ENCODE assay signal across 19 cellular contexts in genomic region chr17:82722341-82723013, GRCh38. TPM values are rescaled to one million over a fixed set of nuclear protein-coding genes. Genes with fewer than 3 reads are reported as not detected.
DNase-seq lines count a peak whose midpoint lies in the region; TF ChIP-seq lines count a peak whose summit lies in the region.
"Had no signal": no experiment of that assay in that cellular context is flagged by ENCODE, and none has a peak within 500 bp of the region (broad histone marks: within the 10 kb centered on the region; RNA-seq: fewer than 3 reads in every experiment).

No MANE protein-coding gene starts in this region.

- POLR2A ChIA-PET in HEK293 (lab: Yijun Ruan, JAX) = no interaction called here
- POLR2A ChIA-PET in OCI-LY7 (lab: Charles Lee) = interaction anchor here (0.6 kb wide), 1 partner anchor 23 kb away, joined by 5 read pairs; no protein-coding TSS in a partner anchor

- no peaks in the 10 kb centered on the region for H3F3A ChIP-seq in neural progenitor cell (ENCODE audit: low read depth)

- H3K4me3 ChIP-seq in HEK293 (ENCODE audit: low read depth, low read length) (no peak overlapping the region), neural progenitor cell (no peak overlapping the region), OCI-LY7 (ENCODE audit: low read depth, low read length, poor library complexity, severe bottlenecking) (no peak overlapping the region), SJCRH30 (no peak overlapping the region), thyroid gland (replicated peaks in 1 of 3) (no peak overlapping the region)
- H3K4me3 ChIP-seq: GM23248, HAP-1 had no signal

- CTCF ChIA-PET in HEK293 (lab: Yijun Ruan, JAX) (interaction anchor here (0.6 to 1.4 kb wide), 3 partner anchors 11 to 563 kb away, joined by 3 to 6 read pairs (median 3); no protein-coding TSS in a partner anchor), OCI-LY7 (lab: Charles Lee; ENCODE audit: unreplicated experiment) (no interaction called here)

- 0 out of 2 replicates have a peak, but pooled peaks cover 4% of the 10 kb centered on the region for H3K4me1 ChIP-seq in HEK293 (ENCODE audit: control insufficient read depth, insufficient read depth, low read length)
- no peaks in the 10 kb centered on the region for H3K4me1 ChIP-seq in neural progenitor cell
- H3K4me1 ChIP-seq in OCI-LY7 (ENCODE audit: insufficient read depth, low read length, poor library complexity, severe bottlenecking) = peaks cover 17% of the 10 kb centered on the region
- H3K4me1 ChIP-seq in SJCRH30 = peaks cover 3% of the 10 kb centered on the region; the same call in 1 of the 2 replicates
- H3K4me1 ChIP-seq in thyroid gland = peaks cover 5 to 7% of the 10 kb centered on the region in 2 donors

- peaks cover 9% of the 10 kb centered on the region for H3K79me2 ChIP-seq in neural progenitor cell (ENCODE audit: low read depth)
- H3K79me2 ChIP-seq in OCI-LY7 (ENCODE audit: insufficient read depth, low read depth, low read length) = peaks cover 8% of the 10 kb centered on the region

- H3K27me3 Mint-ChIP-seq in endothelial cell (ENCODE audit: unreplicated experiment) = peaks cover 2% of the 10 kb centered on the region
- peaks cover 3% of the 10 kb centered on the region for H3K27me3 Mint-ChIP-seq in neural progenitor cell (ENCODE audit: insufficient read depth, low read depth)
- H3K27me3 Mint-ChIP-seq: IgD-negative memory B cell had no signal

- H3K27ac ChIP-seq in HEK293 (ENCODE audit: extremely low read depth, low read depth, low read length) = no peak overlapping the region
- no peak overlapping the region for H3K27ac ChIP-seq in neural progenitor cell
- H3K27ac ChIP-seq in OCI-LY7 (ENCODE audit: low read depth, low read length, poor library complexity, severe bottlenecking) = no peak overlapping the region
- no peak overlapping the region for H3K27ac ChIP-seq in SJCRH30
- H3K27ac ChIP-seq in thyroid gland = no peak overlapping the region
- H3K27ac ChIP-seq: GM23248 had no signal

- H3K27me3 ChIP-seq in neural progenitor cell (no peaks in the 10 kb centered on the region), SJCRH30 (no peaks in the 10 kb centered on the region), thyroid gland (no peaks in the 10 kb centered on the region)

- TF ChIP-seq CTCF in HEK293 (tag by site-specific recombination; IDR thresholded peaks at IDR 0.05) (no peak), endothelial cell (IDR thresholded peaks at IDR 0.05; ENCODE audit: unreplicated experiment) (no peak), neural progenitor cell (IDR thresholded peaks at IDR 0.05) (no peak), OCI-LY7 (conservative IDR thresholded peaks at IDR 0.05; ENCODE audit: low read length) (no peak), thyroid gland (IDR thresholded peaks at IDR 0.05) (no peak)

- H3K9me2 ChIP-seq in OCI-LY7 (ENCODE audit: insufficient read depth, low read length) = no peaks in the 10 kb centered on the region

- H4K20me1 ChIP-seq in neural progenitor cell (ENCODE audit: low read depth) (peaks cover 9% of the 10 kb centered on the region), OCI-LY7 (ENCODE audit: insufficient read depth, low read length) (peaks cover 4% of the 10 kb centered on the region; the same call in 1 of the 2 replicates)

- H2AFZ ChIP-seq in neural progenitor cell (replicated peaks) (no peak overlapping the region), OCI-LY7 (ENCODE audit: low read length) (no peak overlapping the region)
- H2AFZ ChIP-seq: GM23248 had no signal

- H3K36me3 Mint-ChIP-seq in endothelial cell (ENCODE audit: low read depth, unreplicated experiment) (peaks cover 34% of the 10 kb centered on the region), neural progenitor cell (peaks cover 28% of the 10 kb centered on the region)

- BruUV-seq in OCI-LY7 (replicated peaks; lab: Mats Ljungman, UMichigan) = no TSS peak

- H3K4me1 Mint-ChIP-seq in endothelial cell (ENCODE audit: unreplicated experiment) (peaks cover 6% of the 10 kb centered on the region), neural progenitor cell (peaks cover 8% of the 10 kb centered on the region)

- no peak for DNase-seq in endothelial cell (ENCODE audit: low spot score)
- no peak for DNase-seq in neural progenitor cell (ENCODE audit: low spot score)
- no peak for DNase-seq in C1 segment of cervical spinal cord (lab: John Stamatoyannopoulos, UW)
- no peak for DNase-seq in OCI-LY7 (ENCODE audit: low spot score)
- DNase-seq in SJCRH30 = no peak
- no peak for DNase-seq in thyroid gland
- DNase-seq: Calu3, DND-41, GM23248, NCI-H1048, NCI-H1417, NCI-H1694, NCI-H2029 treated with DMSO at 0.1 percent for 48 hours, NCI-H446 treated with DMSO at 0.1 percent for 48 hours, NCI-H526 treated with DMSO at 0.1 percent for 48 hours, SIG-M5 had no signal

- H3K9me3 Mint-ChIP-seq in endothelial cell (ENCODE audit: unreplicated experiment) (no peaks in the 10 kb centered on the region), neural progenitor cell (no peaks in the 10 kb centered on the region)
- H3K9me3 Mint-ChIP-seq: IgD-negative memory B cell had no signal

- intact Hi-C loops in OCI-LY7 (cut with micrococcal nuclease; ENCODE audit: unreplicated experiment) = no loop called here
- intact Hi-C loops in thyroid gland (cut with DNase I) = no loop called here

- whole genome bisulfite sequencing in thyroid gland, 2 donors = 88 to 91% methylated on average over 19 of the region's 19 CpGs

- no peak overlapping the region for H3K4me2 ChIP-seq in neural progenitor cell
- H3K4me2 ChIP-seq in OCI-LY7 (ENCODE audit: low read length) = no peak overlapping the region

- H3K36me3 ChIP-seq in HEK293 (ENCODE audit: control insufficient read depth in 2 of 2, insufficient read depth in 1 of 2, low read length in 2 of 2) (peaks cover 54 to 73% of the 10 kb centered on the region in 2 experiments), neural progenitor cell (no peaks in the 10 kb centered on the region), OCI-LY7 (ENCODE audit: insufficient read depth, low read length) (peaks cover 70% of the 10 kb centered on the region), SJCRH30 (peaks cover 74% of the 10 kb centered on the region), thyroid gland (peaks cover 4 to 23% of the 10 kb centered on the region in 2 donors)

- H3K27ac Mint-ChIP-seq in endothelial cell (ENCODE audit: unreplicated experiment) = no peak overlapping the region
- H3K27ac Mint-ChIP-seq in neural progenitor cell = peak overlapping the region; percentile 33

- H3K4me3 Mint-ChIP-seq in endothelial cell (ENCODE audit: unreplicated experiment) (peak overlapping the region; percentile 42), neural progenitor cell (no peak overlapping the region)
- H3K4me3 Mint-ChIP-seq: IgD-negative memory B cell had no signal

- H3K9me3 ChIP-seq in HEK293 (ENCODE audit: control insufficient read depth, insufficient read depth, low read depth, low read length) (no peaks in the 10 kb centered on the region), neural progenitor cell (ENCODE audit: low read depth) (no peaks in the 10 kb centered on the region), OCI-LY7 (ENCODE audit: low read length) (no peaks in the 10 kb centered on the region), SJCRH30 (replicated peaks) (no peaks in the 10 kb centered on the region), thyroid gland (no peaks in the 10 kb centered on the region)
- H3K9me3 ChIP-seq: HAP-1 had no signal

- TF ChIP-seq POLR2A in thyroid gland (IDR thresholded peaks at IDR 0.05) = no peak

- no peak overlapping the region for H3K9ac ChIP-seq in neural progenitor cell
- H3K9ac ChIP-seq: GM23248 had no signal

RNA-seq across cellular contexts. Expression of gene FN3KRP, which starts 6.0 kb away (rescaled TPM):
- 27.9 TPM for total RNA-seq in endothelial cell (ENCODE audit: unreplicated experiment)
- total RNA-seq in neural progenitor cell (ENCODE audit: low replicate concordance) = 19.2 and 29.8 TPM in 2 replicates
- total RNA-seq in OCI-LY7 (2014; rRNA removed; shearing (Covaris generic)) = 52.1 and 56.5 TPM in 2 replicates
- 91.8 and 99.4 TPM in 2 replicates for total RNA-seq in OCI-LY7 (2022)
- 58.0 and 60.9 TPM in 2 replicates for total RNA-seq in SJCRH30 (2014; rRNA removed; shearing (Covaris generic))
- 100 to 1,000 TPM in 1 of 4 donors, 10 to 100 TPM in 2, 1 to 10 TPM in 1; 9.3 to 122 (median 16.2) TPM for total RNA-seq in thyroid gland

RNA-seq across cellular contexts. Expression of gene FN3K, which starts 12.9 kb away (rescaled TPM):
- 10.6 TPM for total RNA-seq in endothelial cell (ENCODE audit: unreplicated experiment)
- 3.3 and 4.0 TPM in 2 replicates for total RNA-seq in neural progenitor cell (ENCODE audit: low replicate concordance)
- 3.8 and 5.0 TPM in 2 replicates for total RNA-seq in OCI-LY7 (2014; rRNA removed; shearing (Covaris generic))
- 31.2 and 32.3 TPM in 2 replicates for total RNA-seq in OCI-LY7 (2022)
- total RNA-seq in SJCRH30 (2014; rRNA removed; shearing (Covaris generic)) = 0.79 and 2.1 TPM in 2 replicates
- 10 to 100 TPM in 3 of 4 donors, 1 to 10 TPM in 1; 7.2 to 13.3 (median 12.0) TPM for total RNA-seq in thyroid gland

RNA-seq across cellular contexts. Expression of gene RAB40B, which starts 24.0 kb away (rescaled TPM):
- 6.7 TPM for total RNA-seq in endothelial cell (ENCODE audit: unreplicated experiment)
- total RNA-seq in neural progenitor cell (ENCODE audit: low replicate concordance) = 5.6 and 10.3 TPM in 2 replicates
- 10.1 and 22.1 TPM in 2 replicates for total RNA-seq in OCI-LY7 (2014; rRNA removed; shearing (Covaris generic))
- 20.7 and 21.4 TPM in 2 replicates for total RNA-seq in OCI-LY7 (2022)
- 14.6 and 17.2 TPM in 2 replicates for total RNA-seq in SJCRH30 (2014; rRNA removed; shearing (Covaris generic))
- total RNA-seq in thyroid gland = 10 to 100 TPM in 2 of 4 donors, 1 to 10 TPM in 2; 6.2 to 19.3 (median 11.3) TPM

RNA-seq across cellular contexts. Expression of gene TBCD, which starts 29.4 kb away (rescaled TPM):
- total RNA-seq in endothelial cell (ENCODE audit: unreplicated experiment) = 207 TPM
- 76.4 and 85.0 TPM in 2 replicates for total RNA-seq in neural progenitor cell (ENCODE audit: low replicate concordance)
- total RNA-seq in OCI-LY7 (2014; rRNA removed; shearing (Covaris generic)) = 57.0 and 87.8 TPM in 2 replicates
- total RNA-seq in OCI-LY7 (2022) = 134 and 145 TPM in 2 replicates
- 172 and 181 TPM in 2 replicates for total RNA-seq in SJCRH30 (2014; rRNA removed; shearing (Covaris generic))
- 10 to 100 TPM; 72.6 to 85.9 (median 79.6) TPM for total RNA-seq in thyroid gland
